Comparison of ENCODE assay signal across 1 cellular context in the genomic region with DNA sequence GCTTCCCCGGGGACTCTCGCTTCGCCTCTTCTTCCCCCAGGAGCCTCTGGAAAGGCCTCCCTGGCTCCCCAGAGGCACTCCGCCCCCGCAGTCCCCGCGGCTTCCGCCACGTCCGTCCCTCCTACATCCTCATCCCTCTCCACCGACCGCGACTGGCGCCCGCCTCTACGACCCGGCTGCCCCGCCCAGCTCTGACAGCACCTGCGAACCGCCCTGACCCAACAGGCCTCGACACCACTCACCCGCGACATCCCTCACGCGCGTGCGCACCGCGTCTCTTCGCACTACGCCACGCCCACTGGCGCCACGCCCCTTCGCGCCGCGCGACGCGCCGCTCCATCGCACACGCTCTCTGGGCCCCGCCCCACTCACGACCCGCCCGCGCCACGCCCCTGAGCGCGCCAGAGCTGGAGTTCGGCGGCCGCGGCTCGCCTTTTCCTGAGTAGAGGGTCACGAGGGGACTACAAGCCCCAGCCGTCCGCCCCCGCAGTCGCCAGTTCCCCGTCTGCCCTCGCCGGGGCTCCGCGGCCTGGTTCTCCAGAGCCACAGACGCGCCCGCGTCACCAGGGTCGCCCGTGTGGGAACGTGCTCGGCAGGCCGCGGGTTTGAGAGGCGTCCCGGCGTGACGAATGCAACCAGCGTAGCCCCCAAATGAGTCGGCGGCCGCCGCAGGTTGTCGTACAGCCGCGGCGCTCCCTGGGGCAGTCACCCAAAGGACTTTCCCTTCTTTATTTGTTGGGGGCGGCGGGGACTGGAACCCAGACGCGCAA.
TF ChIP-seq lines count a peak whose summit lies in the region.

No MANE protein-coding gene starts in this region.

TF ChIP-seq in HepG2, 621 proteins besides CTCF, POLR2A, EP300 and RAD21 (continued from another document and continues in another):
- TF ChIP-seq TGIF2 (CRISPR knock-in tag; IDR thresholded peaks at IDR 0.05) (peak; percentile 60), ZNF33A (CRISPR knock-in tag; IDR thresholded peaks at IDR 0.05; ENCODE audit: borderline replicate concordance) (peak; percentile 95; the same call in 1 of the 2 replicates), STAG1 (CRISPR knock-in tag; IDR thresholded peaks at IDR 0.05) (peak; percentile 23), HOXA7 (CRISPR knock-in tag; IDR thresholded peaks at IDR 0.05) (peak; percentile 97), HNF4A (CRISPR knock-in tag; IDR thresholded peaks at IDR 0.05) (peak; percentile 33; the same call in 1 of the 2 replicates), EHMT2 (IDR thresholded peaks at IDR 0.05; ENCODE audit: borderline replicate concordance, low read depth, low read length) (no peak), ARNT (IDR thresholded peaks at IDR 0.05) (no peak), NFKBIZ (CRISPR knock-in tag; IDR thresholded peaks at IDR 0.05) (peak; percentile 74), IKZF4 (CRISPR knock-in tag; IDR thresholded peaks at IDR 0.05; ENCODE audit: borderline replicate concordance, low read depth, not compliant biosample characterization) (peak; percentile 96), XRCC5 (optimal IDR thresholded peaks at IDR 0.05; ENCODE audit: low read length) (no peak), ZSCAN31 (CRISPR knock-in tag; IDR thresholded peaks at IDR 0.05; ENCODE audit: low read depth) (peak; percentile 92), ARNT2 (CRISPR knock-in tag; IDR thresholded peaks at IDR 0.05; ENCODE audit: low read depth) (peak; percentile 98; the same call in 1 of the 2 replicates), SATB2 (CRISPR knock-in tag; IDR thresholded peaks at IDR 0.05) (peak; percentile 35; the same call in 1 of the 2 replicates), ZNF772 (CRISPR knock-in tag; IDR thresholded peaks at IDR 0.05) (peak; percentile 86; the same call in 1 of the 2 replicates), ZNF670 (CRISPR knock-in tag; IDR thresholded peaks at IDR 0.05; ENCODE audit: borderline replicate concordance) (0 out of 2 replicates have a peak, but pooled peaks have one; percentile 80), KMT2B (CRISPR knock-in tag; IDR thresholded peaks at IDR 0.05) (peak; percentile 78; the same call in 1 of the 2 replicates), NKX3-1 (CRISPR knock-in tag; IDR thresholded peaks at IDR 0.05) (peak; percentile 95), YY1 (IDR thresholded peaks at IDR 0.05; ENCODE audit: insufficient read depth, insufficient replicate concordance, low read depth, low read length) (peak; percentile 26), ZNF3 (CRISPR knock-in tag; IDR thresholded peaks at IDR 0.05) (no peak), HCFC1 (IDR thresholded peaks at IDR 0.05; ENCODE audit: low read depth, low read length) (0 out of 2 replicates have a peak, but pooled peaks have one; percentile 20)
- TF ChIP-seq, protein P1, sequence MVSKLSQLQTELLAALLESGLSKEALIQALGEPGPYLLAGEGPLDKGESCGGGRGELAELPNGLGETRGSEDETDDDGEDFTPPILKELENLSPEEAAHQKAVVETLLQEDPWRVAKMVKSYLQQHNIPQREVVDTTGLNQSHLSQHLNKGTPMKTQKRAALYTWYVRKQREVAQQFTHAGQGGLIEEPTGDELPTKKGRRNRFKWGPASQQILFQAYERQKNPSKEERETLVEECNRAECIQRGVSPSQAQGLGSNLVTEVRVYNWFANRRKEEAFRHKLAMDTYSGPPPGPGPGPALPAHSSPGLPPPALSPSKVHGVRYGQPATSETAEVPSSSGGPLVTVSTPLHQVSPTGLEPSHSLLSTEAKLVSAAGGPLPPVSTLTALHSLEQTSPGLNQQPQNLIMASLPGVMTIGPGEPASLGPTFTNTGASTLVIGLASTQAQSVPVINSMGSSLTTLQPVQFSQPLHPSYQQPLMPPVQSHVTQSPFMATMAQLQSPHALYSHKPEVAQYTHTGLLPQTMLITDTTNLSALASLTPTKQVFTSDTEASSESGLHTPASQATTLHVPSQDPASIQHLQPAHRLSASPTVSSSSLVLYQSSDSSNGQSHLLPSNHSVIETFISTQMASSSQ (IDR thresholded peaks at IDR 0.05; ENCODE audit: low read depth) = no peak
- TF ChIP-seq, protein P1 (CRISPR knock-in tag; IDR thresholded peaks at IDR 0.05; ENCODE audit: borderline replicate concordance) = peak; percentile 47; the same call in 1 of the 2 replicates
- TF ChIP-seq, protein P2, sequence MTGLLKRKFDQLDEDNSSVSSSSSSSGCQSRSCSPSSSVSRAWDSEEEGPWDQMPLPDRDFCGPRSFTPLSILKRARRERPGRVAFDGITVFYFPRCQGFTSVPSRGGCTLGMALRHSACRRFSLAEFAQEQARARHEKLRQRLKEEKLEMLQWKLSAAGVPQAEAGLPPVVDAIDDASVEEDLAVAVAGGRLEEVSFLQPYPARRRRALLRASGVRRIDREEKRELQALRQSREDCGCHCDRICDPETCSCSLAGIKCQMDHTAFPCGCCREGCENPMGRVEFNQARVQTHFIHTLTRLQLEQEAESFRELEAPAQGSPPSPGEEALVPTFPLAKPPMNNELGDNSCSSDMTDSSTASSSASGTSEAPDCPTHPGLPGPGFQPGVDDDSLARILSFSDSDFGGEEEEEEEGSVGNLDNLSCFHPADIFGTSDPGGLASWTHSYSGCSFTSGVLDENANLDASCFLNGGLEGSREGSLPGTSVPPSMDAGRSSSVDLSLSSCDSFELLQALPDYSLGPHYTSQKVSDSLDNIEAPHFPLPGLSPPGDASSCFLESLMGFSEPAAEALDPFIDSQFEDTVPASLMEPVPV (CRISPR knock-in tag; IDR thresholded peaks at IDR 0.05) = no peak; the same call in 1 of the 2 replicates
- TF ChIP-seq, protein P3, sequence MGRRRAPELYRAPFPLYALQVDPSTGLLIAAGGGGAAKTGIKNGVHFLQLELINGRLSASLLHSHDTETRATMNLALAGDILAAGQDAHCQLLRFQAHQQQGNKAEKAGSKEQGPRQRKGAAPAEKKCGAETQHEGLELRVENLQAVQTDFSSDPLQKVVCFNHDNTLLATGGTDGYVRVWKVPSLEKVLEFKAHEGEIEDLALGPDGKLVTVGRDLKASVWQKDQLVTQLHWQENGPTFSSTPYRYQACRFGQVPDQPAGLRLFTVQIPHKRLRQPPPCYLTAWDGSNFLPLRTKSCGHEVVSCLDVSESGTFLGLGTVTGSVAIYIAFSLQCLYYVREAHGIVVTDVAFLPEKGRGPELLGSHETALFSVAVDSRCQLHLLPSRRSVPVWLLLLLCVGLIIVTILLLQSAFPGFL (CRISPR knock-in tag; IDR thresholded peaks at IDR 0.05) = no peak; the same call in 1 of the 2 replicates
- TF ChIP-seq, protein P4, sequence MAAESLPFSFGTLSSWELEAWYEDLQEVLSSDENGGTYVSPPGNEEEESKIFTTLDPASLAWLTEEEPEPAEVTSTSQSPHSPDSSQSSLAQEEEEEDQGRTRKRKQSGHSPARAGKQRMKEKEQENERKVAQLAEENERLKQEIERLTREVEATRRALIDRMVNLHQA (CRISPR knock-in tag; IDR thresholded peaks at IDR 0.05) = no peak
- TF ChIP-seq, protein P5, sequence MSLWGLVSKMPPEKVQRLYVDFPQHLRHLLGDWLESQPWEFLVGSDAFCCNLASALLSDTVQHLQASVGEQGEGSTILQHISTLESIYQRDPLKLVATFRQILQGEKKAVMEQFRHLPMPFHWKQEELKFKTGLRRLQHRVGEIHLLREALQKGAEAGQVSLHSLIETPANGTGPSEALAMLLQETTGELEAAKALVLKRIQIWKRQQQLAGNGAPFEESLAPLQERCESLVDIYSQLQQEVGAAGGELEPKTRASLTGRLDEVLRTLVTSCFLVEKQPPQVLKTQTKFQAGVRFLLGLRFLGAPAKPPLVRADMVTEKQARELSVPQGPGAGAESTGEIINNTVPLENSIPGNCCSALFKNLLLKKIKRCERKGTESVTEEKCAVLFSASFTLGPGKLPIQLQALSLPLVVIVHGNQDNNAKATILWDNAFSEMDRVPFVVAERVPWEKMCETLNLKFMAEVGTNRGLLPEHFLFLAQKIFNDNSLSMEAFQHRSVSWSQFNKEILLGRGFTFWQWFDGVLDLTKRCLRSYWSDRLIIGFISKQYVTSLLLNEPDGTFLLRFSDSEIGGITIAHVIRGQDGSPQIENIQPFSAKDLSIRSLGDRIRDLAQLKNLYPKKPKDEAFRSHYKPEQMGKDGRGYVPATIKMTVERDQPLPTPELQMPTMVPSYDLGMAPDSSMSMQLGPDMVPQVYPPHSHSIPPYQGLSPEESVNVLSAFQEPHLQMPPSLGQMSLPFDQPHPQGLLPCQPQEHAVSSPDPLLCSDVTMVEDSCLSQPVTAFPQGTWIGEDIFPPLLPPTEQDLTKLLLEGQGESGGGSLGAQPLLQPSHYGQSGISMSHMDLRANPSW (CRISPR knock-in tag; IDR thresholded peaks at IDR 0.05; ENCODE audit: borderline replicate concordance) = no peak; the same call in 1 of the 2 replicates
- TF ChIP-seq, protein P6, sequence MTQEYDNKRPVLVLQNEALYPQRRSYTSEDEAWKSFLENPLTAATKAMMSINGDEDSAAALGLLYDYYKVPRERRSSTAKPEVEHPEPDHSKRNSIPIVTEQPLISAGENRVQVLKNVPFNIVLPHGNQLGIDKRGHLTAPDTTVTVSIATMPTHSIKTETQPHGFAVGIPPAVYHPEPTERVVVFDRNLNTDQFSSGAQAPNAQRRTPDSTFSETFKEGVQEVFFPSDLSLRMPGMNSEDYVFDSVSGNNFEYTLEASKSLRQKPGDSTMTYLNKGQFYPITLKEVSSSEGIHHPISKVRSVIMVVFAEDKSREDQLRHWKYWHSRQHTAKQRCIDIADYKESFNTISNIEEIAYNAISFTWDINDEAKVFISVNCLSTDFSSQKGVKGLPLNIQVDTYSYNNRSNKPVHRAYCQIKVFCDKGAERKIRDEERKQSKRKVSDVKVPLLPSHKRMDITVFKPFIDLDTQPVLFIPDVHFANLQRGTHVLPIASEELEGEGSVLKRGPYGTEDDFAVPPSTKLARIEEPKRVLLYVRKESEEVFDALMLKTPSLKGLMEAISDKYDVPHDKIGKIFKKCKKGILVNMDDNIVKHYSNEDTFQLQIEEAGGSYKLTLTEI (CRISPR knock-in tag; conservative IDR thresholded peaks at IDR 0.05) = 0 out of 2 replicates have a peak, but pooled peaks have one; percentile 26
- TF ChIP-seq, protein P7, sequence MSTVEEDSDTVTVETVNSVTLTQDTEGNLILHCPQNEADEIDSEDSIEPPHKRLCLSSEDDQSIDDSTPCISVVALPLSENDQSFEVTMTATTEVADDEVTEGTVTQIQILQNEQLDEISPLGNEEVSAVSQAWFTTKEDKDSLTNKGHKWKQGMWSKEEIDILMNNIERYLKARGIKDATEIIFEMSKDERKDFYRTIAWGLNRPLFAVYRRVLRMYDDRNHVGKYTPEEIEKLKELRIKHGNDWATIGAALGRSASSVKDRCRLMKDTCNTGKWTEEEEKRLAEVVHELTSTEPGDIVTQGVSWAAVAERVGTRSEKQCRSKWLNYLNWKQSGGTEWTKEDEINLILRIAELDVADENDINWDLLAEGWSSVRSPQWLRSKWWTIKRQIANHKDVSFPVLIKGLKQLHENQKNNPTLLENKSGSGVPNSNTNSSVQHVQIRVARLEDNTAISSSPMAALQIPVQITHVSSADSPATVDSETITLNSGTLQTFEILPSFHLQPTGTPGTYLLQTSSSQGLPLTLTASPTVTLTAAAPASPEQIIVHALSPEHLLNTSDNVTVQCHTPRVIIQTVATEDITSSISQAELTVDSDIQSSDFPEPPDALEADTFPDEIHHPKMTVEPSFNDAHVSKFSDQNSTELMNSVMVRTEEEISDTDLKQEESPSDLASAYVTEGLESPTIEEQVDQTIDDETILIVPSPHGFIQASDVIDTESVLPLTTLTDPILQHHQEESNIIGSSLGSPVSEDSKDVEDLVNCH (CRISPR knock-in tag; IDR thresholded peaks at IDR 0.05) = no peak
- TF ChIP-seq, protein P8, sequence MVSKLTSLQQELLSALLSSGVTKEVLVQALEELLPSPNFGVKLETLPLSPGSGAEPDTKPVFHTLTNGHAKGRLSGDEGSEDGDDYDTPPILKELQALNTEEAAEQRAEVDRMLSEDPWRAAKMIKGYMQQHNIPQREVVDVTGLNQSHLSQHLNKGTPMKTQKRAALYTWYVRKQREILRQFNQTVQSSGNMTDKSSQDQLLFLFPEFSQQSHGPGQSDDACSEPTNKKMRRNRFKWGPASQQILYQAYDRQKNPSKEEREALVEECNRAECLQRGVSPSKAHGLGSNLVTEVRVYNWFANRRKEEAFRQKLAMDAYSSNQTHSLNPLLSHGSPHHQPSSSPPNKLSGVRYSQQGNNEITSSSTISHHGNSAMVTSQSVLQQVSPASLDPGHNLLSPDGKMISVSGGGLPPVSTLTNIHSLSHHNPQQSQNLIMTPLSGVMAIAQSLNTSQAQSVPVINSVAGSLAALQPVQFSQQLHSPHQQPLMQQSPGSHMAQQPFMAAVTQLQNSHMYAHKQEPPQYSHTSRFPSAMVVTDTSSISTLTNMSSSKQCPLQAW (CRISPR knock-in tag; IDR thresholded peaks at IDR 0.05) = peak; percentile 71; the same call in 1 of the 2 replicates
- TF ChIP-seq, protein P9, sequence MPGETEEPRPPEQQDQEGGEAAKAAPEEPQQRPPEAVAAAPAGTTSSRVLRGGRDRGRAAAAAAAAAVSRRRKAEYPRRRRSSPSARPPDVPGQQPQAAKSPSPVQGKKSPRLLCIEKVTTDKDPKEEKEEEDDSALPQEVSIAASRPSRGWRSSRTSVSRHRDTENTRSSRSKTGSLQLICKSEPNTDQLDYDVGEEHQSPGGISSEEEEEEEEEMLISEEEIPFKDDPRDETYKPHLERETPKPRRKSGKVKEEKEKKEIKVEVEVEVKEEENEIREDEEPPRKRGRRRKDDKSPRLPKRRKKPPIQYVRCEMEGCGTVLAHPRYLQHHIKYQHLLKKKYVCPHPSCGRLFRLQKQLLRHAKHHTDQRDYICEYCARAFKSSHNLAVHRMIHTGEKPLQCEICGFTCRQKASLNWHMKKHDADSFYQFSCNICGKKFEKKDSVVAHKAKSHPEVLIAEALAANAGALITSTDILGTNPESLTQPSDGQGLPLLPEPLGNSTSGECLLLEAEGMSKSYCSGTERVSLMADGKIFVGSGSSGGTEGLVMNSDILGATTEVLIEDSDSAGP (CRISPR knock-in tag; IDR thresholded peaks at IDR 0.05; ENCODE audit: borderline replicate concordance) = peak; percentile 95; the same call in 1 of the 2 replicates
